In genomic region chr3:64223809-64224570, GRCh38 we compare ENCODE assay signal across 8 cellular contexts. TPM values are rescaled to one million over a fixed set of nuclear protein-coding genes. Genes with fewer than 3 reads are reported as not detected.
A peak's percentile ranks its signal among the peaks of the same experiment; 100 is the strongest.
DNase-seq lines count a peak whose midpoint lies in the region; ATAC-seq and TF ChIP-seq lines count a peak whose summit lies in the region.

No MANE protein-coding gene starts in this region.

- intact Hi-C loops in body of pancreas (cut with DNase I), result no loop called here
- intact Hi-C loops in left colon (cut with DNase I, micrococcal nuclease), result no loop called here

- H3K4me1 ChIP-seq in KMS-11 (ENCODE audit: low read depth, poor library complexity, severe bottlenecking) (no peaks in the 10 kb centered on the region), body of pancreas (peaks cover 6% of the 10 kb centered on the region), suprapubic skin (peaks cover 50% of the 10 kb centered on the region)

- TF ChIP-seq EP300 in suprapubic skin (IDR thresholded peaks at IDR 0.05), result no peak

- H3K4me3 ChIP-seq in KMS-11 (IDR thresholded peaks at IDR 0.05; ENCODE audit: insufficient read depth, low read depth, low read length) (no peak overlapping the region), body of pancreas (no peak overlapping the region), suprapubic skin (peak overlapping the region; percentile 41)

- no peak for ATAC-seq in body of pancreas
- peak; percentile 59 for ATAC-seq in left colon
- no peak for ATAC-seq in HG02981 (IDR thresholded peaks at IDR 0.05; ENCODE audit: unreplicated experiment)

- H3K36me3 ChIP-seq in KMS-11 (ENCODE audit: insufficient read depth), result no peaks in the 10 kb centered on the region
- no peaks in the 10 kb centered on the region for H3K36me3 ChIP-seq in body of pancreas (replicated peaks in 1 of 2; ENCODE audit: insufficient read depth in 1 of 2, low read depth in 2 of 2)
- H3K36me3 ChIP-seq in suprapubic skin, result no peaks in the 10 kb centered on the region

- no peaks in the 10 kb centered on the region for H4K20me1 ChIP-seq in KMS-11 (ENCODE audit: insufficient read depth)

- TF ChIP-seq POLR2A in body of pancreas (IDR thresholded peaks at IDR 0.05), result no peak
- TF ChIP-seq POLR2A in suprapubic skin (IDR thresholded peaks at IDR 0.05), result no peak

- H3K27ac ChIP-seq in KMS-11 (no peak overlapping the region), body of pancreas (no peak overlapping the region), suprapubic skin (peak overlapping the region; percentile 77)

- H2AFZ ChIP-seq in KMS-11 (ENCODE audit: low read depth), result peak overlapping the region; percentile 91; the same call in 1 of the 2 replicates

- H3K4me2 ChIP-seq in KMS-11, result no peak overlapping the region; the same call in 1 of the 2 replicates

- H3K9me3 ChIP-seq in body of pancreas (no peaks in the 10 kb centered on the region), suprapubic skin (no peaks in the 10 kb centered on the region)

- 76 to 88% methylated on average over 5 of the region's 5 CpGs for WGBS in body of pancreas, 2 donors
- 61% methylated on average over 5 of the region's 5 CpGs for WGBS in suprapubic skin

- no peaks in the 10 kb centered on the region for H3K79me2 ChIP-seq in KMS-11 (ENCODE audit: insufficient read depth, low read depth)

- TF ChIP-seq CTCF in KMS-11 (conservative IDR thresholded peaks at IDR 0.05; ENCODE audit: low read depth, low read length), result no peak
- no peak for TF ChIP-seq CTCF in body of pancreas (IDR thresholded peaks at IDR 0.05)
- TF ChIP-seq CTCF in suprapubic skin (IDR thresholded peaks at IDR 0.05), result no peak

- H3K9ac ChIP-seq in KMS-11, result no peak overlapping the region

- peak in 3 of 4 donors; percentile 13 to 19 (median 14) for DNase-seq in body of pancreas
- DNase-seq in left colon, result peak in 1 of 2 donors; percentile 16
- DNase-seq in suprapubic skin (ENCODE audit: low spot score in 2 of 2), result no peak
- no peak for DNase-seq in AG08395 (ENCODE audit: low spot score)
- no peak for DNase-seq in NCI-H1092 (lab: John Stamatoyannopoulos, UW)
- DNase-seq in NCI-H2171 treated with DMSO at 0.1 percent for 48 hours (lab: John Stamatoyannopoulos, UW), result no peak

- H3K27me3 ChIP-seq in KMS-11 (ENCODE audit: insufficient read depth, low read depth) (no peaks in the 10 kb centered on the region), body of pancreas (no peaks in the 10 kb centered on the region), suprapubic skin (no peaks in the 10 kb centered on the region)

RNA-seq across cellular contexts. Expression of gene PRICKLE2, which starts 1.3 kb away (rescaled TPM):
- 10 to 100 TPM; 23.4 to 41.5 TPM for total RNA-seq in body of pancreas
- total RNA-seq in left colon, result 10 to 100 TPM in 1 of 2 donors, 1 to 10 TPM in 1; 2.6 to 13.2 TPM
- total RNA-seq in suprapubic skin, result 10 to 100 TPM in 3 of 4 donors, 1 to 10 TPM in 1; 6.7 to 14.5 (median 11.9) TPM

Comparison
In these comparisons a context has a peak if more than half of its experiments do, and no peak if none do; other contexts are left out.
1. DNase-seq: peak in body of pancreas (3 of 4); none in suprapubic skin (0 of 2), AG08395 (single experiment), NCI-H1092 (single experiment) and NCI-H2171 treated with DMSO at 0.1 percent for 48 hours (single experiment).